ENCODE assay signal across 1 cellular context in the genomic region with DNA sequence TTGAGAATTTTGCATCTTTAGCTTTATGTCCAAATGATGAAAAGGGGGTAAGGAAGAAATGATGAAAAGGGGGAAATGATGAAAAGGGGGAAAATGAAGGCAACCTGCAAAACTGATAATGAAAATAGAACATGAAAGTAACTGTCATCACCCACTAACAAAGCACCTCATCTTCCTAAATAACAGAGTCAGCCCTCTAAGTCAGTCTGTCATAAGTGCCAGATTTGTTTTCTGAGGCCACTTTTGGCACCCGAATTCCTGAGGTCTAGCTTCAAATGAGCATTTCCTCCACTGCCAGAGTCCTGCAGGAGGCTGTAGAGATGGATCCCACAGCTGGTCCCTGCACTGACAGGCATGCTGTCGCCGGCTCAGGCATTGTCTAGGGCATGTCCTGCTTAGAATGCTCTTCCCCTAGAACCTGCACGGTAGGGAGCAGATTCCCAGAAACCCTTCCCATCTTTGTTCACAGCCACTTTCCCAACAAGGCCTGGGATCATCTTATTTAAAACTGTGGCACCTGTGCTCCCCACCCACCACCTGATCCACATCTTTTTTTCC.
TF ChIP-seq lines count a peak whose summit lies in the region.

No MANE protein-coding gene starts in this region.

TF ChIP-seq in HepG2, 621 proteins besides CTCF, POLR2A, EP300 and RAD21:
- TF ChIP-seq ZNF317 (CRISPR knock-in tag; IDR thresholded peaks at IDR 0.05) (no peak), TFE3 (CRISPR knock-in tag; IDR thresholded peaks at IDR 0.05) (no peak), MNT (IDR thresholded peaks at IDR 0.05) (no peak), SMAD3 (CRISPR knock-in tag; IDR thresholded peaks at IDR 0.05) (no peak), ARNT (IDR thresholded peaks at IDR 0.05) (no peak), ZMAT3 (CRISPR knock-in tag; conservative IDR thresholded peaks at IDR 0.05) (no peak), KAT8 (CRISPR knock-in tag; IDR thresholded peaks at IDR 0.05) (no peak), ZKSCAN8 (CRISPR knock-in tag; IDR thresholded peaks at IDR 0.05; ENCODE audit: borderline replicate concordance) (no peak), ZNF550 (CRISPR knock-in tag; IDR thresholded peaks at IDR 0.05; ENCODE audit: borderline replicate concordance) (no peak), EED (CRISPR knock-in tag; IDR thresholded peaks at IDR 0.05) (no peak), MED8 (CRISPR knock-in tag; IDR thresholded peaks at IDR 0.05; ENCODE audit: insufficient replicate concordance) (no peak)
- TF ChIP-seq, protein P1, sequence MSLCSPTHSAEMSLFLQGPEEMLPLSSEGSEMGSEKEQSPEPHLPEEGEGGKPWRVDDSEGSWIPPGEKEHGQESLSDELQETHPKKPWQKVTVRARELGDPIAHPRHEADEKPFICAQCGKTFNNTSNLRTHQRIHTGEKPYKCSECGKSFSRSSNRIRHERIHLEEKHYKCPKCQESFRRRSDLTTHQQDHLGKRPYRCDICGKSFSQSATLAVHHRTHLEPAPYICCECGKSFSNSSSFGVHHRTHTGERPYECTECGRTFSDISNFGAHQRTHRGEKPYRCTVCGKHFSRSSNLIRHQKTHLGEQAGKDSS (CRISPR knock-in tag; IDR thresholded peaks at IDR 0.05; ENCODE audit: borderline replicate concordance, low read depth): no peak
- TF ChIP-seq, protein P2, sequence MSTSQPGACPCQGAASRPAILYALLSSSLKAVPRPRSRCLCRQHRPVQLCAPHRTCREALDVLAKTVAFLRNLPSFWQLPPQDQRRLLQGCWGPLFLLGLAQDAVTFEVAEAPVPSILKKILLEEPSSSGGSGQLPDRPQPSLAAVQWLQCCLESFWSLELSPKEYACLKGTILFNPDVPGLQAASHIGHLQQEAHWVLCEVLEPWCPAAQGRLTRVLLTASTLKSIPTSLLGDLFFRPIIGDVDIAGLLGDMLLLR (CRISPR knock-in tag; IDR thresholded peaks at IDR 0.05): no peak
- TF ChIP-seq, protein P3, sequence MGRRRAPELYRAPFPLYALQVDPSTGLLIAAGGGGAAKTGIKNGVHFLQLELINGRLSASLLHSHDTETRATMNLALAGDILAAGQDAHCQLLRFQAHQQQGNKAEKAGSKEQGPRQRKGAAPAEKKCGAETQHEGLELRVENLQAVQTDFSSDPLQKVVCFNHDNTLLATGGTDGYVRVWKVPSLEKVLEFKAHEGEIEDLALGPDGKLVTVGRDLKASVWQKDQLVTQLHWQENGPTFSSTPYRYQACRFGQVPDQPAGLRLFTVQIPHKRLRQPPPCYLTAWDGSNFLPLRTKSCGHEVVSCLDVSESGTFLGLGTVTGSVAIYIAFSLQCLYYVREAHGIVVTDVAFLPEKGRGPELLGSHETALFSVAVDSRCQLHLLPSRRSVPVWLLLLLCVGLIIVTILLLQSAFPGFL (CRISPR knock-in tag; IDR thresholded peaks at IDR 0.05): no peak
